ENCODE assay signal across 8 cellular contexts in the genomic region with DNA sequence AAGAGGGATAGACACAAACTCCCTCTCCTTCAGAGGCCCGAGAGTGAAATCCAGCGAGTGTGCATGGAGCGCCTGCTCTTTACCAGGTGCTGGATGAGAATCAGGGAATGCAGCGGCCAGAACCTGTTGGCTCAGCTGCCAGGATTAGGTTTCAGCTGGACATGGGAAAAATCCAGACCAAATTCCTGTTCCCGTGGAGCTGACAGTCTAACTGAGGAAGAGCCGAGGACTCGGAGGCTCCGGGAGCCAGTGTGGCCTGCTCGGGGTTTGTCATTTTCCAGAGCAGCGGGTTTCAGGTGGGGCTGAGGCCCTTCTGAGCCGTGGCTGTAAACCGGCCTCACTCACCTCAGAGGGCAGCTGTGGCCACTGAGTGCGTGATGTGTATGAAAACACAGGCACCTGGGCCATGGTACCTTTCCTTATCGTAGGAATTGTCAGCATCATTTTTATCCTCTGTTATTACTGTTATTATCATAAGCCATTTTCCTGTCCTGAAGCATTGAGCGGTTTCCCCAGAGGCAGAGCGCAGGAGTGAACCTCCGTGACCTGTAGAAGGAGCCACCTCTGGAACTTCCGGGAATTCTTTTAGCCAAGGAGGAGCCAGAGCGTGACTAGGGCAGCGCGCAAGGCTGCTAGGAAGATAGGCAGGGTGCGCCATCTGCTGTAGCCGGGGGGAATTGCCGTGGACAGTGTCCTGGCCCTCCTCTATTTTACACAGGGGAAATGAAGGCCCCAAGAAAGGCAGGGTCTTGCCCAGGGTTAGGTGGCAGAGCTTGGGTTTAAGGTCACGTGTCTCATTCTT. TPM values are rescaled to one million over a fixed set of nuclear protein-coding genes. Genes with fewer than 3 reads are reported as not detected.
DNase-seq lines count a peak whose midpoint lies in the region; ATAC-seq and TF ChIP-seq lines count a peak whose summit lies in the region.

No MANE protein-coding gene starts in this region.

- H3K36me3 Mint-ChIP-seq in Caco-2 (ENCODE audit: insufficient read depth, unreplicated experiment) (no peaks in the 10 kb centered on the region), neural progenitor cell (no peaks in the 10 kb centered on the region)

- CTCF ChIA-PET in Caco-2 (lab: Charles Lee) (interaction anchor here (0.6 to 3.0 kb wide), 31 partner anchors 8 to 969 kb away, joined by 3 to 27 read pairs (median 5); a partner anchor contains a TSS), RWPE1 (lab: Yijun Ruan, JAX) (interaction anchor here (0.6 to 2.9 kb wide), 43 partner anchors 9 to 396 kb away, joined by 3 to 25 read pairs (median 4); a partner anchor contains a TSS)

- H3K4me3 Mint-ChIP-seq in Caco-2 (ENCODE audit: unreplicated experiment), result peak overlapping the region; percentile 71
- peak overlapping the region; percentile 75 for H3K4me3 Mint-ChIP-seq in neural progenitor cell

- peaks cover 14% of the 10 kb centered on the region for H3F3A ChIP-seq in neural progenitor cell (ENCODE audit: low read depth)

- H3K9ac ChIP-seq in neural progenitor cell, result no peak overlapping the region

- no peak for TF ChIP-seq POLR2A in stomach (IDR thresholded peaks at IDR 0.05)

- H3K4me1 ChIP-seq in Caco-2, result peaks cover 12% of the 10 kb centered on the region
- peaks cover 6% of the 10 kb centered on the region for H3K4me1 ChIP-seq in neural progenitor cell
- H3K4me1 ChIP-seq in stomach, result peaks cover 18 to 45% (median 31%) of the 10 kb centered on the region in 4 donors

- H3K36me3 ChIP-seq in Caco-2 (ENCODE audit: control insufficient read depth, insufficient read depth, low read length), result no peaks in the 10 kb centered on the region
- no peaks in the 10 kb centered on the region for H3K36me3 ChIP-seq in neural progenitor cell
- peaks cover 8 to 17% (median 16%) of the 10 kb centered on the region in 4 donors for H3K36me3 ChIP-seq in stomach

- no peaks in the 10 kb centered on the region for H3K9me3 Mint-ChIP-seq in Caco-2 (ENCODE audit: unreplicated experiment)
- no peaks in the 10 kb centered on the region for H3K9me3 Mint-ChIP-seq in neural progenitor cell

- POLR2A ChIA-PET in Caco-2 (lab: Charles Lee) (interaction anchor here (1.7 kb wide), 1 partner anchor 134 kb away, joined by 7 read pairs; a partner anchor contains a TSS), RWPE1 (lab: Yijun Ruan, JAX; ENCODE audit: low non-redundant PET) (interaction anchor here (1.3 kb wide), 1 partner anchor 134 kb away, joined by 7 read pairs; no protein-coding TSS in a partner anchor)

- H3K4me1 Mint-ChIP-seq in Caco-2 (ENCODE audit: low read depth, unreplicated experiment), result peaks cover 9% of the 10 kb centered on the region
- H3K4me1 Mint-ChIP-seq in neural progenitor cell, result peaks cover 8% of the 10 kb centered on the region

- peak overlapping the region; percentile 8 for H2AFZ ChIP-seq in neural progenitor cell (replicated peaks)

- H3K79me2 ChIP-seq in neural progenitor cell (ENCODE audit: low read depth), result no peaks in the 10 kb centered on the region

- peak; percentile 100 for TF ChIP-seq CTCF in Caco-2 (IDR thresholded peaks at IDR 0.05; ENCODE audit: insufficient read depth in 1 of 2, low read depth in 1 of 2, low read length in 1 of 2, severe bottlenecking in 1 of 2, unreplicated experiment in 1 of 2)
- TF ChIP-seq CTCF in RWPE1 (conservative IDR thresholded peaks at IDR 0.05; ENCODE audit: low read depth), result peak; percentile 100
- TF ChIP-seq CTCF in neural progenitor cell (IDR thresholded peaks at IDR 0.05), result peak; percentile 96
- TF ChIP-seq CTCF in stomach (IDR thresholded peaks at IDR 0.05), result peak in 5 of 7 experiments; percentile 96 to 98 (median 97)

- intact Hi-C loops in Caco-2 (cut with micrococcal nuclease; ENCODE audit: unreplicated experiment) (loop anchor here (1.0 to 5.0 kb wide), 12 partner anchors 21 to 394 kb away; a partner anchor contains a TSS), stomach (cut with DNase I; ENCODE audit: low total_unique reads) (loop anchor here (10.0 kb wide), 2 partner anchors 225 to 395 kb away; a partner anchor contains a TSS)

- peaks cover 4% of the 10 kb centered on the region; the same call in 1 of the 2 replicates for H3K9me3 ChIP-seq in Caco-2
- no peaks in the 10 kb centered on the region for H3K9me3 ChIP-seq in neural progenitor cell (ENCODE audit: low read depth)
- no peaks in the 10 kb centered on the region for H3K9me3 ChIP-seq in stomach

- H3K27ac Mint-ChIP-seq in Caco-2 (ENCODE audit: unreplicated experiment) (peak overlapping the region; percentile 91), neural progenitor cell (peak overlapping the region; percentile 90)

- peak overlapping the region; percentile 24 for H3K4me2 ChIP-seq in neural progenitor cell

- TSS peak; percentile 95 for BruUV-seq in Caco-2 (replicated peaks; lab: Mats Ljungman, UMichigan)

- H3K27me3 ChIP-seq in Caco-2 (replicated peaks; ENCODE audit: control insufficient read depth, insufficient read depth, low read length) (no peaks in the 10 kb centered on the region), neural progenitor cell (no peaks in the 10 kb centered on the region), stomach (no peaks in the 10 kb centered on the region)

- peak; percentile 83 for ATAC-seq in GM21529 (IDR thresholded peaks at IDR 0.05; ENCODE audit: unreplicated experiment)

- WGBS in stomach, 5 donors, result 13 to 24% (median 16%) methylated on average over 21 to 25 of the region's 25 CpGs

- H3K4me3 ChIP-seq in Caco-2 (ENCODE audit: low read depth, low read length) (peak overlapping the region; percentile 19), neural progenitor cell (no peak overlapping the region), stomach (peak overlapping the region; percentile 13 to 33 (median 16))

- TF ChIP-seq EP300 in stomach (IDR thresholded peaks at IDR 0.05), result no peak

- DNase-seq in Caco-2 (peak; percentile 97 to 99), LoVo (ENCODE audit: low spot score) (peak; percentile 83), RWPE1 (ENCODE audit: low spot score) (peak; percentile 97), fibroblast of the conjunctiva (ENCODE audit: low read depth) (peak; percentile 63), neural progenitor cell (ENCODE audit: low spot score) (peak; percentile 94), stomach (peak; percentile 91)
- peak; percentile 93 for DNase-seq in activated effector memory CD4-positive, alpha-beta T cell treated with anti-CD3 and anti-CD28 coated beads, Interleukin-2, amount 50 U/mL, for 16 hours

- no peaks in the 10 kb centered on the region for H3K27me3 Mint-ChIP-seq in Caco-2 (ENCODE audit: insufficient read depth, unreplicated experiment)
- no peaks in the 10 kb centered on the region for H3K27me3 Mint-ChIP-seq in neural progenitor cell (ENCODE audit: insufficient read depth, low read depth)

- H3K27ac ChIP-seq in RWPE1 (peak overlapping the region; percentile 64), neural progenitor cell (peak overlapping the region; percentile 52), stomach (peak overlapping the region; percentile 47 to 87 (median 83))

- no peaks in the 10 kb centered on the region for H4K20me1 ChIP-seq in neural progenitor cell (ENCODE audit: low read depth)

RNA-seq across cellular contexts. Expression of a gene that starts 27.3 kb away (rescaled TPM):
- total RNA-seq in Caco-2 (2022), result 25.9 and 29.5 TPM in 2 replicates
- total RNA-seq in neural progenitor cell (ENCODE audit: low replicate concordance), result 40.6 and 64.6 TPM in 2 replicates
- total RNA-seq in stomach, result 100 to 1,000 TPM in 1 of 5 donors, 10 to 100 TPM in 4; 17.4 to 113 (median 41.7) TPM
- 100 to 1,000 TPM in 1 of 3 donors, 10 to 100 TPM in 2; 52.0 to 124 (median 86.9) TPM for polyA plus RNA-seq in stomach

RNA-seq across cellular contexts. Expression of a gene that starts 41.8 kb away (rescaled TPM):
- total RNA-seq in Caco-2 (2022) (21.1 and 23.5 TPM in 2 replicates), neural progenitor cell (ENCODE audit: low replicate concordance) (29.7 and 52.5 TPM in 2 replicates), stomach (100 to 1,000 TPM in 1 of 5 donors, 10 to 100 TPM in 3, 1 to 10 TPM in 1; 2.3 to 165 (median 22.3) TPM)
- polyA plus RNA-seq in stomach, result 10 to 100 TPM; 27.9 to 81.0 (median 53.1) TPM
